17 cellular contexts compared by ENCODE assay signal in genomic region chr11:1498262-1498661, GRCh38. TPM values are rescaled to one million over a fixed set of nuclear protein-coding genes. Genes with fewer than 3 reads are reported as not detected.
A peak's percentile ranks its signal among the peaks of the same experiment; 100 is the strongest.
DNase-seq lines count a peak whose midpoint lies in the region; ATAC-seq and TF ChIP-seq lines count a peak whose summit lies in the region.
"Had no signal": no experiment of that assay in that cellular context is flagged by ENCODE, and none has a peak within 500 bp of the region (broad histone marks: within the 10 kb centered on the region; RNA-seq: fewer than 3 reads in every experiment).

No MANE protein-coding gene starts in this region.

- peak overlapping the region; percentile 51; the same call in 1 of the 2 replicates for H3K4me3 ChIP-seq in OCI-LY3 (ENCODE audit: low read length)
- no peak overlapping the region for H3K4me3 ChIP-seq in upper lobe of right lung
- H3K4me3 ChIP-seq: HAP-1, MG63, SJSA1 had no signal

- no peak overlapping the region for H3K9ac ChIP-seq in OCI-LY3 (ENCODE audit: low read length)

- ATAC-seq in activated naive CD8-positive, alpha-beta T cell treated with anti-CD3 and anti-CD28 coated beads, Interleukin-2, amount 10 ng/mL, durations not matched to agents 7 days and 5 days (ENCODE audit: low read depth) = no peak
- no peak for ATAC-seq in activated naive CD8-positive, alpha-beta T cell treated with anti-CD3 and anti-CD28 coated beads, Interleukin-2, amount 50 U/mL, for 24 hours
- no peak for ATAC-seq in memory B cell (ENCODE audit: low read depth)
- ATAC-seq in upper lobe of right lung = no peak
- no peak for ATAC-seq in GM19395 (IDR thresholded peaks at IDR 0.05; ENCODE audit: unreplicated experiment)

- peaks cover 13% of the 10 kb centered on the region for H3K4me1 Mint-ChIP-seq in activated naive CD8-positive, alpha-beta T cell treated with anti-CD3 and anti-CD28 coated beads, Interleukin-2, amount 10 ng/mL, durations not matched to agents 7 days and 5 days
- peaks cover 33% of the 10 kb centered on the region for H3K4me1 Mint-ChIP-seq in activated naive CD8-positive, alpha-beta T cell treated with anti-CD3 and anti-CD28 coated beads, Interleukin-2, amount 50 U/mL, for 24 hours
- H3K4me1 Mint-ChIP-seq in memory B cell = peaks cover 52% of the 10 kb centered on the region

- H3K79me2 ChIP-seq in OCI-LY3 (ENCODE audit: low read length) = peaks cover 48% of the 10 kb centered on the region

- peaks cover 64% of the 10 kb centered on the region for H4K20me1 ChIP-seq in OCI-LY3 (ENCODE audit: insufficient read depth, low read length)

- POLR2A ChIA-PET in activated naive CD8-positive, alpha-beta T cell treated with anti-CD3 and anti-CD28 coated beads, Interleukin-2, amount 10 ng/mL, durations not matched to agents 7 days and 5 days (lab: Charles Lee) = no interaction called here

- no peak overlapping the region for H3K27ac Mint-ChIP-seq in activated naive CD8-positive, alpha-beta T cell treated with anti-CD3 and anti-CD28 coated beads, Interleukin-2, amount 10 ng/mL, durations not matched to agents 7 days and 5 days
- H3K27ac Mint-ChIP-seq in activated naive CD8-positive, alpha-beta T cell treated with anti-CD3 and anti-CD28 coated beads, Interleukin-2, amount 50 U/mL, for 24 hours = no peak overlapping the region
- peak overlapping the region; percentile 35 for H3K27ac Mint-ChIP-seq in memory B cell
- H3K27ac Mint-ChIP-seq: HFFc6 had no signal

- no peak for TF ChIP-seq CTCF in OCI-LY3 (IDR thresholded peaks at IDR 0.05; ENCODE audit: low read depth, low read length)
- no peak for TF ChIP-seq CTCF in upper lobe of right lung (IDR thresholded peaks at IDR 0.05)

- intact Hi-C loops in upper lobe of right lung (cut with DNase I) = no loop called here

- H3K27me3 ChIP-seq in OCI-LY3 (ENCODE audit: low read depth, low read length) (no peaks in the 10 kb centered on the region), upper lobe of right lung (no peaks in the 10 kb centered on the region)
- H3K27me3 ChIP-seq: MG63, SJSA1 had no signal

- H3K9me3 Mint-ChIP-seq in activated naive CD8-positive, alpha-beta T cell treated with anti-CD3 and anti-CD28 coated beads, Interleukin-2, amount 10 ng/mL, durations not matched to agents 7 days and 5 days = peaks cover 10% of the 10 kb centered on the region
- H3K9me3 Mint-ChIP-seq in activated naive CD8-positive, alpha-beta T cell treated with anti-CD3 and anti-CD28 coated beads, Interleukin-2, amount 50 U/mL, for 24 hours = peaks cover 4% of the 10 kb centered on the region
- H3K9me3 Mint-ChIP-seq in memory B cell = peaks cover 3% of the 10 kb centered on the region

- H3K27ac ChIP-seq in OCI-LY3 (ENCODE audit: low read length) (peak overlapping the region; percentile 23; the same call in 1 of the 2 replicates), upper lobe of right lung (no peak overlapping the region)
- H3K27ac ChIP-seq: SJSA1 had no signal

- DNase-seq in activated naive CD8-positive, alpha-beta T cell treated with anti-CD3 and anti-CD28 coated beads, Interleukin-2, amount 10 ng/mL, durations not matched to agents 7 days and 5 days = peak; percentile 14
- no peak for DNase-seq in activated naive CD8-positive, alpha-beta T cell treated with anti-CD3 and anti-CD28 coated beads, Interleukin-2, amount 50 U/mL, for 24 hours
- DNase-seq in memory B cell (ENCODE audit: low spot score in 2 of 2) = no peak
- DNase-seq in upper lobe of right lung = peak; percentile 35
- DNase-seq in stimulated activated CD4-positive, alpha-beta T cell treated with anti-CD3 and anti-CD28 coated beads, Interleukin-4, amount 100 ng/mL, for 24 hours = no peak
- DNase-seq: GOT3, HFFc6, IMR-90, KG1, MG63, NCI-H446, NCI-H526 treated with DMSO at 0.1 percent for 48 hours, RPMI8226 had no signal

- H3K27me3 Mint-ChIP-seq in activated naive CD8-positive, alpha-beta T cell treated with anti-CD3 and anti-CD28 coated beads, Interleukin-2, amount 10 ng/mL, durations not matched to agents 7 days and 5 days = no peaks in the 10 kb centered on the region
- no peaks in the 10 kb centered on the region for H3K27me3 Mint-ChIP-seq in activated naive CD8-positive, alpha-beta T cell treated with anti-CD3 and anti-CD28 coated beads, Interleukin-2, amount 50 U/mL, for 24 hours
- H3K27me3 Mint-ChIP-seq in memory B cell = no peaks in the 10 kb centered on the region

- H3K4me1 ChIP-seq in OCI-LY3 (ENCODE audit: low read length) = peaks cover 37% of the 10 kb centered on the region
- peaks cover 18% of the 10 kb centered on the region for H3K4me1 ChIP-seq in upper lobe of right lung
- H3K4me1 ChIP-seq: HAP-1, SJSA1 had no signal

- H3K9me3 ChIP-seq in OCI-LY3 (ENCODE audit: insufficient read depth, low read length) = no peaks in the 10 kb centered on the region
- no peaks in the 10 kb centered on the region for H3K9me3 ChIP-seq in upper lobe of right lung
- H3K9me3 ChIP-seq: SJSA1 had no signal

- H3K36me3 ChIP-seq in OCI-LY3 (replicated peaks; ENCODE audit: low read depth, low read length) = peaks cover 10% of the 10 kb centered on the region
- H3K36me3 ChIP-seq in upper lobe of right lung = no peaks in the 10 kb centered on the region
- H3K36me3 ChIP-seq: HAP-1, MG63, SJSA1 had no signal

- H3K4me2 ChIP-seq in OCI-LY3 (ENCODE audit: low read length) = peak overlapping the region; percentile 65

- no peak overlapping the region for H2AFZ ChIP-seq in OCI-LY3 (ENCODE audit: low read depth, low read length)

- H3K4me3 Mint-ChIP-seq in activated naive CD8-positive, alpha-beta T cell treated with anti-CD3 and anti-CD28 coated beads, Interleukin-2, amount 10 ng/mL, durations not matched to agents 7 days and 5 days = no peak overlapping the region
- H3K4me3 Mint-ChIP-seq in activated naive CD8-positive, alpha-beta T cell treated with anti-CD3 and anti-CD28 coated beads, Interleukin-2, amount 50 U/mL, for 24 hours = no peak overlapping the region
- no peak overlapping the region for H3K4me3 Mint-ChIP-seq in memory B cell
- H3K4me3 Mint-ChIP-seq: HFFc6 had no signal

- peaks cover 33% of the 10 kb centered on the region for H3K36me3 Mint-ChIP-seq in activated naive CD8-positive, alpha-beta T cell treated with anti-CD3 and anti-CD28 coated beads, Interleukin-2, amount 10 ng/mL, durations not matched to agents 7 days and 5 days
- H3K36me3 Mint-ChIP-seq in activated naive CD8-positive, alpha-beta T cell treated with anti-CD3 and anti-CD28 coated beads, Interleukin-2, amount 50 U/mL, for 24 hours (ENCODE audit: low read depth) = peaks cover 18% of the 10 kb centered on the region
- peaks cover 38% of the 10 kb centered on the region for H3K36me3 Mint-ChIP-seq in memory B cell

RNA-seq across cellular contexts. Expression of gene MOB2, which starts 11.7 kb away (rescaled TPM):
- 10 to 100 TPM; 43.2 to 47.2 TPM for total RNA-seq in activated naive CD8-positive, alpha-beta T cell treated with anti-CD3 and anti-CD28 coated beads, Interleukin-2, amount 10 ng/mL, durations not matched to agents 7 days and 5 days
- 58.9 TPM for total RNA-seq in upper lobe of right lung

Comparison
In these comparisons a context has a peak if more than half of its experiments do, and no peak if none do; other contexts are left out.
1. DNase-seq: peak in activated naive CD8-positive, alpha-beta T cell treated with anti-CD3 and anti-CD28 coated beads, Interleukin-2, amount 10 ng/mL, durations not matched to agents 7 days and 5 days (single experiment) and upper lobe of right lung (single experiment); none in activated naive CD8-positive, alpha-beta T cell treated with anti-CD3 and anti-CD28 coated beads, Interleukin-2, amount 50 U/mL, for 24 hours (single experiment), memory B cell (0 of 2) and stimulated activated CD4-positive, alpha-beta T cell treated with anti-CD3 and anti-CD28 coated beads, Interleukin-4, amount 100 ng/mL, for 24 hours (single experiment).